23 cellular contexts compared by ENCODE assay signal in the genomic region with DNA sequence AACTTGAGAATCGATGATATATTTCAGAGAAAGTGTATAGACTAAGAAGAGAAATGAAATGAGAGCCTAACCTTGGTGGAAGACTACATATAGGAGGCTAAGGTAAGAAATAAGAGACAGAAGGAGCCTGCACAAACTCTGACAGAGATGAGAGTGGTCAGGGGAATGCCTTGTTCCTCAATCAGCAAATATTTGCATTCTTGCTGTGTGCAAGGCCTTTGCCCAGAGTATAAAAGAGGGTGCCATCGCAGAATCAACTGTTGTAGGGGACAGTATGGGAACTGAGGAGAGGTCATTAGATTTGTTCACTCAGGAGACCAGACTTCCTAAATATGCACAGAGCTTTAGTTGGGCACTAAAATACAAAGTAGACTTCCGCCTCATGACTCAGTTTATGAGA.
A peak's percentile ranks its signal among the peaks of the same experiment; 100 is the strongest.
DNase-seq lines count a peak whose midpoint lies in the region; ATAC-seq, FAIRE-seq and TF ChIP-seq lines count a peak whose summit lies in the region.
"Had no signal": no experiment of that assay in that cellular context is flagged by ENCODE, and none has a peak within 500 bp of the region (broad histone marks: within the 10 kb centered on the region; RNA-seq: fewer than 3 reads in every experiment).

No MANE protein-coding gene starts in this region.

- H3K4me3 Mint-ChIP-seq in MCF 10A (ENCODE audit: unreplicated experiment), result no peak overlapping the region
- H3K4me3 Mint-ChIP-seq in activated naive CD8-positive, alpha-beta T cell treated with anti-CD3 and anti-CD28 coated beads, Interleukin-2, amount 50 U/mL, for 24 hours, result no peak overlapping the region
- H3K4me3 Mint-ChIP-seq: CD14-positive monocyte; CD4-positive, alpha-beta T cell; CD8-positive, alpha-beta memory T cell had no signal

- H3K27ac Mint-ChIP-seq in MCF 10A (ENCODE audit: low read depth, unreplicated experiment), result peak overlapping the region; percentile 13
- no peak overlapping the region for H3K27ac Mint-ChIP-seq in activated naive CD8-positive, alpha-beta T cell treated with anti-CD3 and anti-CD28 coated beads, Interleukin-2, amount 50 U/mL, for 24 hours
- H3K27ac Mint-ChIP-seq: CD14-positive monocyte; CD4-positive, alpha-beta T cell; CD8-positive, alpha-beta memory T cell had no signal

- peaks cover 11% of the 10 kb centered on the region for H3K4me1 ChIP-seq in mammary epithelial cell (ENCODE audit: insufficient read depth, low read length)
- H3K4me1 ChIP-seq in HepG2 (ENCODE audit: insufficient read depth, low read length), result peaks cover 9% of the 10 kb centered on the region
- H3K4me1 ChIP-seq in parathyroid adenoma, result peaks cover 21% of the 10 kb centered on the region
- peaks cover 0 to 10% of the 10 kb centered on the region in 2 donors for H3K4me1 ChIP-seq in ascending aorta

- H3K4me1 Mint-ChIP-seq in MCF 10A (ENCODE audit: insufficient read depth, unreplicated experiment), result peaks cover 27% of the 10 kb centered on the region
- peaks cover 30% of the 10 kb centered on the region for H3K4me1 Mint-ChIP-seq in activated naive CD8-positive, alpha-beta T cell treated with anti-CD3 and anti-CD28 coated beads, Interleukin-2, amount 50 U/mL, for 24 hours

- H3K36me3 ChIP-seq in mammary epithelial cell (ENCODE audit: insufficient read depth, low read length) (no peaks in the 10 kb centered on the region), HepG2 (replicated peaks in 1 of 2; ENCODE audit: control insufficient read depth in 1 of 2, insufficient read depth in 2 of 2, low read length in 2 of 2) (no peaks in the 10 kb centered on the region), parathyroid adenoma (ENCODE audit: control insufficient read depth, insufficient read depth, low read length) (no peaks in the 10 kb centered on the region), ascending aorta (no peaks in the 10 kb centered on the region)
- H3K36me3 ChIP-seq: BE2C; BLaER1 treated with 17β-estradiol and CSF1 and Interleukin-3, amounts not matched to agents 10 nM and 100 nM had no signal

- no peak for TF ChIP-seq RAD21 in HepG2 (CRISPR knock-in tag; IDR thresholded peaks at IDR 0.05)

- no peak overlapping the region for H3K9ac ChIP-seq in mammary epithelial cell (ENCODE audit: insufficient read depth, low read length)
- H3K9ac ChIP-seq in HepG2 (ENCODE audit: insufficient read depth, low read depth, low read length), result no peak overlapping the region
- H3K9ac ChIP-seq in parathyroid adenoma, result no peak overlapping the region
- H3K9ac ChIP-seq: BLaER1 treated with 17β-estradiol and CSF1 and Interleukin-3, amounts not matched to agents 10 nM and 100 nM had no signal

- TF ChIP-seq EP300 in HepG2 (IDR thresholded peaks at IDR 0.05; ENCODE audit: low read depth in 2 of 2, low read length in 2 of 2) (no peak), HepG2 (CRISPR knock-in tag; IDR thresholded peaks at IDR 0.05; ENCODE audit: borderline replicate concordance) (no peak)

- H3K79me2 ChIP-seq in mammary epithelial cell (ENCODE audit: insufficient read depth, low read length), result no peaks in the 10 kb centered on the region
- no peaks in the 10 kb centered on the region for H3K79me2 ChIP-seq in HepG2 (ENCODE audit: insufficient read depth, low read length)
- H3K79me2 ChIP-seq in parathyroid adenoma, result no peaks in the 10 kb centered on the region

- H2AFZ ChIP-seq in mammary epithelial cell (ENCODE audit: low read depth, low read length) (no peak overlapping the region), HepG2 (ENCODE audit: low read length) (no peak overlapping the region), parathyroid adenoma (peak overlapping the region; percentile 8)

- H3K4me3 ChIP-seq in mammary epithelial cell (replicated peaks in 1 of 3; ENCODE audit: insufficient read depth in 1 of 3, low read depth in 2 of 3, low read length in 3 of 3), result no peak overlapping the region
- no peak overlapping the region for H3K4me3 ChIP-seq in HepG2 (replicated peaks in 1 of 3; ENCODE audit: insufficient read depth in 1 of 3, low read depth in 2 of 3, low read length in 3 of 3)
- H3K4me3 ChIP-seq in parathyroid adenoma (ENCODE audit: low read depth, low read length), result no peak overlapping the region
- H3K4me3 ChIP-seq in ascending aorta, result no peak overlapping the region
- H3K4me3 ChIP-seq: BLaER1 treated with 17β-estradiol and CSF1 and Interleukin-3, amounts not matched to agents 10 nM and 100 nM; GM12878 had no signal

- no peaks in the 10 kb centered on the region for H3K36me3 Mint-ChIP-seq in MCF 10A (ENCODE audit: insufficient read depth, unreplicated experiment)
- H3K36me3 Mint-ChIP-seq in activated naive CD8-positive, alpha-beta T cell treated with anti-CD3 and anti-CD28 coated beads, Interleukin-2, amount 50 U/mL, for 24 hours (ENCODE audit: low read depth), result no peaks in the 10 kb centered on the region
- H3K36me3 Mint-ChIP-seq: CD14-positive monocyte had no signal

- H3K9me3 Mint-ChIP-seq in MCF 10A (ENCODE audit: unreplicated experiment), result no peaks in the 10 kb centered on the region
- no peaks in the 10 kb centered on the region for H3K9me3 Mint-ChIP-seq in activated naive CD8-positive, alpha-beta T cell treated with anti-CD3 and anti-CD28 coated beads, Interleukin-2, amount 50 U/mL, for 24 hours
- H3K9me3 Mint-ChIP-seq: CD4-positive, alpha-beta T cell; CD8-positive, alpha-beta memory T cell had no signal

- no peak for TF ChIP-seq CTCF in MCF 10A (IDR thresholded peaks at IDR 0.05; ENCODE audit: unreplicated experiment)
- no peak for TF ChIP-seq CTCF in mammary epithelial cell (conservative IDR thresholded peaks at IDR 0.05 in 1 of 2, IDR thresholded peaks at IDR 0.05 in 1 of 2; ENCODE audit: extremely low read depth in 1 of 2, insufficient read depth in 1 of 2, low read depth in 1 of 2, low read length in 2 of 2)
- TF ChIP-seq CTCF in HepG2 (CRISPR knock-in tag; IDR thresholded peaks at IDR 0.05), result no peak
- TF ChIP-seq CTCF in parathyroid adenoma (IDR thresholded peaks at IDR 0.05), result no peak
- no peak for TF ChIP-seq CTCF in ascending aorta (IDR thresholded peaks at IDR 0.05)

- dilution Hi-C loops in mammary epithelial cell (cut with HindIII; ENCODE audit: low sequenced_read_pairs), result no loop called here

- H3K9me3 ChIP-seq in mammary epithelial cell (replicated peaks; ENCODE audit: insufficient read depth, low read length), result no peaks in the 10 kb centered on the region
- no peaks in the 10 kb centered on the region for H3K9me3 ChIP-seq in HepG2 (ENCODE audit: low read length)
- H3K9me3 ChIP-seq in parathyroid adenoma (ENCODE audit: control insufficient read depth, low read length), result no peaks in the 10 kb centered on the region
- H3K9me3 ChIP-seq in ascending aorta, result no peaks in the 10 kb centered on the region
- H3K9me3 ChIP-seq: BE2C; BLaER1 treated with 17β-estradiol and CSF1 and Interleukin-3, amounts not matched to agents 10 nM and 100 nM had no signal

- BruUV-seq in MCF 10A (replicated peaks; lab: Mats Ljungman, UMichigan), result no TSS peak
- BruUV-seq in mammary epithelial cell (replicated peaks; lab: Mats Ljungman, UMichigan), result no TSS peak
- no TSS peak for BruUV-seq in HepG2 (replicated peaks; lab: Mats Ljungman, UMichigan)

- no peaks in the 10 kb centered on the region for H3K27me3 Mint-ChIP-seq in MCF 10A (ENCODE audit: insufficient read depth, unreplicated experiment)
- H3K27me3 Mint-ChIP-seq in activated naive CD8-positive, alpha-beta T cell treated with anti-CD3 and anti-CD28 coated beads, Interleukin-2, amount 50 U/mL, for 24 hours, result no peaks in the 10 kb centered on the region
- H3K27me3 Mint-ChIP-seq: CD4-positive, alpha-beta T cell had no signal

- no peak for DNase-seq in MCF 10A (ENCODE audit: unreplicated experiment)
- no peak for DNase-seq in mammary epithelial cell
- peak; percentile 30 for DNase-seq in HepG2 (ENCODE audit: low spot score)
- DNase-seq in AML-193 (lab: John Stamatoyannopoulos, UW), result no peak
- DNase-seq in ascending aorta (ENCODE audit: low spot score in 2 of 2), result no peak
- DNase-seq in activated naive CD8-positive, alpha-beta T cell treated with anti-CD3 and anti-CD28 coated beads, Interleukin-2, amount 50 U/mL, for 24 hours, result no peak
- DNase-seq: BE2C; CD4-positive, alpha-beta T cell; CD8-positive, alpha-beta memory T cell; DMS 273 treated with DMSO at 0.1 percent for 48 hours; DMS79; EL; GDM1; H7 had no signal

- CTCF ChIA-PET in MCF 10A (lab: Yijun Ruan, JAX) (interaction anchor here (0.6 to 4.8 kb wide), 7 partner anchors 38 to 296 kb away, joined by 3 to 99 read pairs (median 5); no protein-coding TSS in a partner anchor), mammary epithelial cell (lab: Charles Lee; ENCODE audit: low non-redundant PET) (interaction anchor here (0.8 kb wide), 1 partner anchor 56 kb away, joined by 4 read pairs; no protein-coding TSS in a partner anchor), HepG2 (lab: Yijun Ruan, JAX; ENCODE audit: low intra/inter-chr PET ratio, low total read pairs) (no interaction called here)

- in situ Hi-C loops in mammary epithelial cell (cut with MboI; ENCODE audit: low sequenced_read_pairs in 2 of 2), result no loop called here
- in situ Hi-C loops in HepG2 (cut with HindIII; ENCODE audit: extremely low pct_ligation_motif_present, low pct_unique_long_range_greater_than_20kb), result no loop called here

- no peaks in the 10 kb centered on the region for H3K27me3 ChIP-seq in mammary epithelial cell (ENCODE audit: insufficient read depth, low read length)
- H3K27me3 ChIP-seq in HepG2 (ENCODE audit: control insufficient read depth in 1 of 2, insufficient read depth in 2 of 2, low read length in 2 of 2), result no peaks in the 10 kb centered on the region
- no peaks in the 10 kb centered on the region for H3K27me3 ChIP-seq in parathyroid adenoma (ENCODE audit: control insufficient read depth, insufficient read depth, low read length)
- no peaks in the 10 kb centered on the region for H3K27me3 ChIP-seq in ascending aorta
- H3K27me3 ChIP-seq: BE2C; BLaER1 treated with 17β-estradiol and CSF1 and Interleukin-3, amounts not matched to agents 10 nM and 100 nM had no signal

- TF ChIP-seq POLR2A in HepG2 (IDR thresholded peaks at IDR 0.05; ENCODE audit: insufficient read depth in 1 of 2, low read depth in 2 of 2, low read length in 2 of 2), result no peak

- no peaks in the 10 kb centered on the region for H4K20me1 ChIP-seq in mammary epithelial cell (ENCODE audit: insufficient read depth, low read length)
- no peaks in the 10 kb centered on the region for H4K20me1 ChIP-seq in HepG2 (ENCODE audit: insufficient read depth, low read length)
- H4K20me1 ChIP-seq: BLaER1 treated with 17β-estradiol and CSF1 and Interleukin-3, amounts not matched to agents 10 nM and 100 nM had no signal

- WGBS in mammary epithelial cell (ENCODE audit: low coverage, missing lambda C conversion rate), result 96% methylated on average over 3 of the region's 3 CpGs
- 19% methylated on average over 3 of the region's 3 CpGs for WGBS in HepG2 (ENCODE audit: low lambda C conversion rate)

- H3K27ac ChIP-seq in mammary epithelial cell (ENCODE audit: insufficient read depth, low read depth, low read length), result no peak overlapping the region
- H3K27ac ChIP-seq in HepG2 (ENCODE audit: extremely low read length, insufficient read depth, low read length), result no peak overlapping the region
- no peak overlapping the region for H3K27ac ChIP-seq in parathyroid adenoma
- no peak overlapping the region for H3K27ac ChIP-seq in ascending aorta
- H3K27ac ChIP-seq: 22Rv1; BLaER1 treated with 17β-estradiol and CSF1 and Interleukin-3, amounts not matched to agents 10 nM and 100 nM had no signal

- H3K4me2 ChIP-seq in mammary epithelial cell (ENCODE audit: insufficient read depth, low read depth, low read length) (no peak overlapping the region), HepG2 (ENCODE audit: low read depth, low read length) (peak overlapping the region; percentile 36), parathyroid adenoma (ENCODE audit: low read length) (no peak overlapping the region)
- H3K4me2 ChIP-seq: BLaER1 treated with 17β-estradiol and CSF1 and Interleukin-3, amounts not matched to agents 10 nM and 100 nM had no signal

- intact Hi-C loops in MCF 10A (cut with micrococcal nuclease), result loop anchor here (5.0 kb wide), 1 partner anchor 682 kb away; no protein-coding TSS in a partner anchor
- intact Hi-C loops in mammary epithelial cell (cut with micrococcal nuclease), result loop anchor here (5.0 kb wide), 2 partner anchors 118 to 257 kb away; no protein-coding TSS in a partner anchor
- intact Hi-C loops in HepG2 (cut with micrococcal nuclease; ENCODE audit: unreplicated experiment), result no loop called here
- intact Hi-C loops in ascending aorta (cut with DNase I), result no loop called here

- POLR2A ChIA-PET in MCF 10A (lab: Yijun Ruan, JAX), result interaction anchor here (0.6 to 5.1 kb wide), 8 partner anchors 35 to 686 kb away, joined by 3 to 55 read pairs (median 3); a partner anchor contains a TSS
- POLR2A ChIA-PET in HepG2 (lab: Yijun Ruan, JAX), result no interaction called here

- peak; percentile 90 for ATAC-seq in HepG2
- no peak for ATAC-seq in activated naive CD8-positive, alpha-beta T cell treated with anti-CD3 and anti-CD28 coated beads, Interleukin-2, amount 50 U/mL, for 24 hours
- ATAC-seq: GM12878, HCT116 had no signal

- FAIRE-seq in HepG2 (lab: Jason Lieb, UNC), result no peak
- FAIRE-seq: A204.1, D721Med, GM12878, H1 had no signal

Comparison
In these comparisons a context has a peak if more than half of its experiments do, and no peak if none do; other contexts are left out.
1. intact Hi-C loops: an anchor here in MCF 10A (5.0 kb wide) and mammary epithelial cell (5.0 kb wide); none called in HepG2 and ascending aorta.